2 cellular contexts compared by ENCODE assay signal in the genomic region with DNA sequence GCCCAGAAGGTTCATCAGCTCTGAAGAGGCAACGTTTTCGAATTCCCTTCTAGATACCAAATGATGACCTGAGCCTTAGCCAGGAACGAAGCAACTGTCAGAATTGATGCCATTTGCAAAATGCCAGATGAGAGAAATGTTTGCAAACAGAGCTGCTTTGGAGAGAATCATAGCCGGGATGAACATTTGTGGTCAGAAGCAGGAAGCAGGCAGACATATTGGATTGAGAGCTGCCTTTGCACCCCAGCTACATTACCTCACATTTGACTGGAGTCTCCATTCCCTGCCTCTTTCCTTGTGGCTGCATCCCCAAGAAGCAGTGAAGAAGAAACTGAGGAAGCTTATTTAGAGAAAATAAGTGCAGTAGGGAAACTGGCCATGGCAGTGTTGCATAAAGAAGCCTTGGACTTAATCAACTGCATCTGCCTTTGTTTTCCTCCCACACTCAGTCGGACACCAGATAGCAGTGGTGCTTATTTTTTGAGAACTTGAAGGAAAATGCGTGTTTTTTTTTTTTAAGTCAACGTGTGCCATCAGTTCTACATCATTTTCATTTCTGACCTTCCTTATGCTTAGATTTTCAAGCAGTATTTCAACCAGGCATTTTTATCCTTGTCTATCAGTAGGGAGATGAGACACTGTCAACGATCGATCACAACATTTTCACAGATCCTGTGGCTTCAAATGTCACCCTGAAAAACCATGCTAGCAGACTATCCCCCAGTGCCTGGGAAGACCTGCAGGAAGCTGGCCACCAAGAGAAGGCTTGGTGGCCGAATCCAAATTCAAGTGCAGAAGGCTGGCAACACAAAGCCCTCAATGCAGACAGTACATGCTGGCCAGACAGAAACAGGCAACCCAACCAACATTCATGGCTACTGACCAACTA.
TF ChIP-seq lines count a peak whose summit lies in the region.

No MANE protein-coding gene starts in this region.

TF ChIP-seq in IMR-90, 13 proteins besides CTCF, POLR2A, EP300 and RAD21:
- no peak for TF ChIP-seq CHD1 (IDR thresholded peaks at IDR 0.05; ENCODE audit: low read depth, low read length)
- no peak for TF ChIP-seq FOS (IDR thresholded peaks at IDR 0.05; ENCODE audit: low read depth, low read length)
- no peak for TF ChIP-seq MAZ (IDR thresholded peaks at IDR 0.05; ENCODE audit: borderline replicate concordance, low read depth, low read length)
- TF ChIP-seq, protein P1, sequence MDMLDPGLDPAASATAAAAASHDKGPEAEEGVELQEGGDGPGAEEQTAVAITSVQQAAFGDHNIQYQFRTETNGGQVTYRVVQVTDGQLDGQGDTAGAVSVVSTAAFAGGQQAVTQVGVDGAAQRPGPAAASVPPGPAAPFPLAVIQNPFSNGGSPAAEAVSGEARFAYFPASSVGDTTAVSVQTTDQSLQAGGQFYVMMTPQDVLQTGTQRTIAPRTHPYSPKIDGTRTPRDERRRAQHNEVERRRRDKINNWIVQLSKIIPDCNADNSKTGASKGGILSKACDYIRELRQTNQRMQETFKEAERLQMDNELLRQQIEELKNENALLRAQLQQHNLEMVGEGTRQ (IDR thresholded peaks at IDR 0.05; ENCODE audit: low read depth, low read length), result no peak
- TF ChIP-seq, protein P2, sequence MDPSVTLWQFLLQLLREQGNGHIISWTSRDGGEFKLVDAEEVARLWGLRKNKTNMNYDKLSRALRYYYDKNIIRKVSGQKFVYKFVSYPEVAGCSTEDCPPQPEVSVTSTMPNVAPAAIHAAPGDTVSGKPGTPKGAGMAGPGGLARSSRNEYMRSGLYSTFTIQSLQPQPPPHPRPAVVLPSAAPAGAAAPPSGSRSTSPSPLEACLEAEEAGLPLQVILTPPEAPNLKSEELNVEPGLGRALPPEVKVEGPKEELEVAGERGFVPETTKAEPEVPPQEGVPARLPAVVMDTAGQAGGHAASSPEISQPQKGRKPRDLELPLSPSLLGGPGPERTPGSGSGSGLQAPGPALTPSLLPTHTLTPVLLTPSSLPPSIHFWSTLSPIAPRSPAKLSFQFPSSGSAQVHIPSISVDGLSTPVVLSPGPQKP (IDR thresholded peaks at IDR 0.05; ENCODE audit: borderline replicate concordance, low read depth, low read length), result no peak
- TF ChIP-seq BHLHE40 (IDR thresholded peaks at IDR 0.05; ENCODE audit: low read depth, low read length), result no peak
- TF ChIP-seq RFX5 (IDR thresholded peaks at IDR 0.05; ENCODE audit: low read depth, low read length), result no peak
- no peak for TF ChIP-seq NFE2L2 (IDR thresholded peaks at IDR 0.05; ENCODE audit: low read depth, low read length)

TF ChIP-seq in K562, 482 proteins besides CTCF, POLR2A, EP300 and RAD21 (continues in another document):
- TF ChIP-seq ZNF76 (CRISPR knock-in tag; IDR thresholded peaks at IDR 0.05; ENCODE audit: borderline replicate concordance) (peak; percentile 61; the same call in 1 of the 2 replicates), ZBED1 (IDR thresholded peaks at IDR 0.05) (no peak), TGIF2 (CRISPR knock-in tag; IDR thresholded peaks at IDR 0.05) (no peak), PTTG1 (tag; IDR thresholded peaks at IDR 0.05; ENCODE audit: low read depth) (peak; percentile 55), ARID1B (IDR thresholded peaks at IDR 0.05) (peak; percentile 27), KLF6 (CRISPR knock-in tag; IDR thresholded peaks at IDR 0.05; ENCODE audit: borderline replicate concordance) (0 out of 2 replicates have a peak, but pooled peaks have one; percentile 36), ZNF175 (CRISPR knock-in tag; IDR thresholded peaks at IDR 0.05; ENCODE audit: low read depth) (0 out of 2 replicates have a peak, but pooled peaks have one; percentile 18), ZFP1 (CRISPR knock-in tag; IDR thresholded peaks at IDR 0.05) (0 out of 2 replicates have a peak, but pooled peaks have one; percentile 37), FOXK2 (conservative IDR thresholded peaks at IDR 0.05 in 1 of 2, IDR thresholded peaks at IDR 0.05 in 1 of 2; ENCODE audit: low read depth in 2 of 2) (0 out of 4 replicates have a peak, but pooled peaks of 1 of the 2 experiments have one; percentile 26), GTF2F1 (IDR thresholded peaks at IDR 0.05; ENCODE audit: low read depth, low read length) (no peak), ZNF165 (CRISPR knock-in tag; IDR thresholded peaks at IDR 0.05; ENCODE audit: borderline replicate concordance) (peak; percentile 64; the same call in 1 of the 2 replicates), CBFB (CRISPR knock-in tag; IDR thresholded peaks at IDR 0.05) (peak; percentile 47; the same call in 1 of the 2 replicates), GTF2A2 (tag; IDR thresholded peaks at IDR 0.05) (no peak), CBX3 (IDR thresholded peaks at IDR 0.05; ENCODE audit: borderline replicate concordance in 1 of 2, low read length in 2 of 2) (no peak), RAD51 (IDR thresholded peaks at IDR 0.05; ENCODE audit: borderline replicate concordance, low read depth) (no peak), ELF2 (CRISPR knock-in tag; IDR thresholded peaks at IDR 0.05) (0 out of 2 replicates have a peak, but pooled peaks have one; percentile 66), ETV6 (IDR thresholded peaks at IDR 0.05; ENCODE audit: borderline replicate concordance in 1 of 2, low read depth in 2 of 2, low read length in 1 of 2) (no peak), ETV6 (CRISPR knock-in tag; IDR thresholded peaks at IDR 0.05; ENCODE audit: borderline replicate concordance) (no peak), MTA1 (IDR thresholded peaks at IDR 0.05; ENCODE audit: borderline replicate concordance) (no peak), DDX20 (tag; IDR thresholded peaks at IDR 0.05; ENCODE audit: low read depth) (0 out of 2 replicates have a peak, but pooled peaks have one; percentile 14), PTRF (tag; IDR thresholded peaks at IDR 0.05) (peak; percentile 56), XRCC4 (IDR thresholded peaks at IDR 0.05; ENCODE audit: extremely low read depth, insufficient read depth, insufficient read length) (no peak), CHD2 (IDR thresholded peaks at IDR 0.05; ENCODE audit: low read depth, low read length) (no peak), ZNF57 (CRISPR knock-in tag; IDR thresholded peaks at IDR 0.05) (no peak), TAF1 (IDR thresholded peaks at IDR 0.05; ENCODE audit: control insufficient read depth, extremely low read depth, insufficient read depth, low read length, severe bottlenecking) (no peak), ZNF384 (IDR thresholded peaks at IDR 0.05; ENCODE audit: low read depth, low read length) (peak; percentile 50; the same call in 1 of the 2 replicates), ZBTB8A (IDR thresholded peaks at IDR 0.05; ENCODE audit: partially characterized antibody) (no peak), DPF2 (IDR thresholded peaks at IDR 0.05) (peak; percentile 52; the same call in 1 of the 2 replicates), MAFG (tag; conservative IDR thresholded peaks at IDR 0.05) (no peak), KLF13 (tag; IDR thresholded peaks at IDR 0.05; ENCODE audit: borderline replicate concordance, low read depth) (0 out of 2 replicates have a peak, but pooled peaks have one; percentile 27), DMBX1 (CRISPR knock-in tag; IDR thresholded peaks at IDR 0.05; ENCODE audit: borderline replicate concordance) (peak; percentile 66)
- TF ChIP-seq, protein P3, sequence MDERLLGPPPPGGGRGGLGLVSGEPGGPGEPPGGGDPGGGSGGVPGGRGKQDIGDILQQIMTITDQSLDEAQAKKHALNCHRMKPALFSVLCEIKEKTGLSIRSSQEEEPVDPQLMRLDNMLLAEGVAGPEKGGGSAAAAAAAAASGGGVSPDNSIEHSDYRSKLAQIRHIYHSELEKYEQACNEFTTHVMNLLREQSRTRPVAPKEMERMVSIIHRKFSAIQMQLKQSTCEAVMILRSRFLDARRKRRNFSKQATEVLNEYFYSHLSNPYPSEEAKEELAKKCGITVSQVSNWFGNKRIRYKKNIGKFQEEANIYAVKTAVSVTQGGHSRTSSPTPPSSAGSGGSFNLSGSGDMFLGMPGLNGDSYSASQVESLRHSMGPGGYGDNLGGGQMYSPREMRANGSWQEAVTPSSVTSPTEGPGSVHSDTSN (CRISPR knock-in tag; IDR thresholded peaks at IDR 0.05; ENCODE audit: low read depth), result no peak
- TF ChIP-seq, protein P3 (tag; conservative IDR thresholded peaks at IDR 0.05; ENCODE audit: low read depth), result peak; percentile 25; the same call in 1 of the 2 replicates
- TF ChIP-seq, protein P4, sequence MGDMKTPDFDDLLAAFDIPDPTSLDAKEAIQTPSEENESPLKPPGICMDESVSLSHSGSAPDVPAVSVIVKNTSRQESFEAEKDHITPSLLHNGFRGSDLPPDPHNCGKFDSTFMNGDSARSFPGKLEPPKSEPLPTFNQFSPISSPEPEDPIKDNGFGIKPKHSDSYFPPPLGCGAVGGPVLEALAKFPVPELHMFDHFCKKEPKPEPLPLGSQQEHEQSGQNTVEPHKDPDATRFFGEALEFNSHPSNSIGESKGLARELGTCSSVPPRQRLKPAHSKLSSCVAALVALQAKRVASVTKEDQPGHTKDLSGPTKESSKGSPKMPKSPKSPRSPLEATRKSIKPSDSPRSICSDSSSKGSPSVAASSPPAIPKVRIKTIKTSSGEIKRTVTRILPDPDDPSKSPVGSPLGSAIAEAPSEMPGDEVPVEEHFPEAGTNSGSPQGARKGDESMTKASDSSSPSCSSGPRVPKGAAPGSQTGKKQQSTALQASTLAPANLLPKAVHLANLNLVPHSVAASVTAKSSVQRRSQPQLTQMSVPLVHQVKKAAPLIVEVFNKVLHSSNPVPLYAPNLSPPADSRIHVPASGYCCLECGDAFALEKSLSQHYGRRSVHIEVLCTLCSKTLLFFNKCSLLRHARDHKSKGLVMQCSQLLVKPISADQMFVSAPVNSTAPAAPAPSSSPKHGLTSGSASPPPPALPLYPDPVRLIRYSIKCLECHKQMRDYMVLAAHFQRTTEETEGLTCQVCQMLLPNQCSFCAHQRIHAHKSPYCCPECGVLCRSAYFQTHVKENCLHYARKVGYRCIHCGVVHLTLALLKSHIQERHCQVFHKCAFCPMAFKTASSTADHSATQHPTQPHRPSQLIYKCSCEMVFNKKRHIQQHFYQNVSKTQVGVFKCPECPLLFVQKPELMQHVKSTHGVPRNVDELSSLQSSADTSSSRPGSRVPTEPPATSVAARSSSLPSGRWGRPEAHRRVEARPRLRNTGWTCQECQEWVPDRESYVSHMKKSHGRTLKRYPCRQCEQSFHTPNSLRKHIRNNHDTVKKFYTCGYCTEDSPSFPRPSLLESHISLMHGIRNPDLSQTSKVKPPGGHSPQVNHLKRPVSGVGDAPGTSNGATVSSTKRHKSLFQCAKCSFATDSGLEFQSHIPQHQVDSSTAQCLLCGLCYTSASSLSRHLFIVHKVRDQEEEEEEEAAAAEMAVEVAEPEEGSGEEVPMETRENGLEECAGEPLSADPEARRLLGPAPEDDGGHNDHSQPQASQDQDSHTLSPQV (IDR thresholded peaks at IDR 0.05), result peak; percentile 57; the same call in 1 of the 2 replicates
- TF ChIP-seq, protein P5, sequence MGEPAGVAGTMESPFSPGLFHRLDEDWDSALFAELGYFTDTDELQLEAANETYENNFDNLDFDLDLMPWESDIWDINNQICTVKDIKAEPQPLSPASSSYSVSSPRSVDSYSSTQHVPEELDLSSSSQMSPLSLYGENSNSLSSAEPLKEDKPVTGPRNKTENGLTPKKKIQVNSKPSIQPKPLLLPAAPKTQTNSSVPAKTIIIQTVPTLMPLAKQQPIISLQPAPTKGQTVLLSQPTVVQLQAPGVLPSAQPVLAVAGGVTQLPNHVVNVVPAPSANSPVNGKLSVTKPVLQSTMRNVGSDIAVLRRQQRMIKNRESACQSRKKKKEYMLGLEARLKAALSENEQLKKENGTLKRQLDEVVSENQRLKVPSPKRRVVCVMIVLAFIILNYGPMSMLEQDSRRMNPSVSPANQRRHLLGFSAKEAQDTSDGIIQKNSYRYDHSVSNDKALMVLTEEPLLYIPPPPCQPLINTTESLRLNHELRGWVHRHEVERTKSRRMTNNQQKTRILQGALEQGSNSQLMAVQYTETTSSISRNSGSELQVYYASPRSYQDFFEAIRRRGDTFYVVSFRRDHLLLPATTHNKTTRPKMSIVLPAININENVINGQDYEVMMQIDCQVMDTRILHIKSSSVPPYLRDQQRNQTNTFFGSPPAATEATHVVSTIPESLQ (CRISPR knock-in tag; IDR thresholded peaks at IDR 0.05), result no peak
- TF ChIP-seq, protein P6, sequence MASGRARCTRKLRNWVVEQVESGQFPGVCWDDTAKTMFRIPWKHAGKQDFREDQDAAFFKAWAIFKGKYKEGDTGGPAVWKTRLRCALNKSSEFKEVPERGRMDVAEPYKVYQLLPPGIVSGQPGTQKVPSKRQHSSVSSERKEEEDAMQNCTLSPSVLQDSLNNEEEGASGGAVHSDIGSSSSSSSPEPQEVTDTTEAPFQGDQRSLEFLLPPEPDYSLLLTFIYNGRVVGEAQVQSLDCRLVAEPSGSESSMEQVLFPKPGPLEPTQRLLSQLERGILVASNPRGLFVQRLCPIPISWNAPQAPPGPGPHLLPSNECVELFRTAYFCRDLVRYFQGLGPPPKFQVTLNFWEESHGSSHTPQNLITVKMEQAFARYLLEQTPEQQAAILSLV (tag; IDR thresholded peaks at IDR 0.05), result peak; percentile 7; the same call in 1 of the 2 replicates
- TF ChIP-seq, protein P7, sequence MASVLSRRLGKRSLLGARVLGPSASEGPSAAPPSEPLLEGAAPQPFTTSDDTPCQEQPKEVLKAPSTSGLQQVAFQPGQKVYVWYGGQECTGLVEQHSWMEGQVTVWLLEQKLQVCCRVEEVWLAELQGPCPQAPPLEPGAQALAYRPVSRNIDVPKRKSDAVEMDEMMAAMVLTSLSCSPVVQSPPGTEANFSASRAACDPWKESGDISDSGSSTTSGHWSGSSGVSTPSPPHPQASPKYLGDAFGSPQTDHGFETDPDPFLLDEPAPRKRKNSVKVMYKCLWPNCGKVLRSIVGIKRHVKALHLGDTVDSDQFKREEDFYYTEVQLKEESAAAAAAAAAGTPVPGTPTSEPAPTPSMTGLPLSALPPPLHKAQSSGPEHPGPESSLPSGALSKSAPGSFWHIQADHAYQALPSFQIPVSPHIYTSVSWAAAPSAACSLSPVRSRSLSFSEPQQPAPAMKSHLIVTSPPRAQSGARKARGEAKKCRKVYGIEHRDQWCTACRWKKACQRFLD (CRISPR knock-in tag; IDR thresholded peaks at IDR 0.05), result peak; percentile 91
- TF ChIP-seq, protein P8, sequence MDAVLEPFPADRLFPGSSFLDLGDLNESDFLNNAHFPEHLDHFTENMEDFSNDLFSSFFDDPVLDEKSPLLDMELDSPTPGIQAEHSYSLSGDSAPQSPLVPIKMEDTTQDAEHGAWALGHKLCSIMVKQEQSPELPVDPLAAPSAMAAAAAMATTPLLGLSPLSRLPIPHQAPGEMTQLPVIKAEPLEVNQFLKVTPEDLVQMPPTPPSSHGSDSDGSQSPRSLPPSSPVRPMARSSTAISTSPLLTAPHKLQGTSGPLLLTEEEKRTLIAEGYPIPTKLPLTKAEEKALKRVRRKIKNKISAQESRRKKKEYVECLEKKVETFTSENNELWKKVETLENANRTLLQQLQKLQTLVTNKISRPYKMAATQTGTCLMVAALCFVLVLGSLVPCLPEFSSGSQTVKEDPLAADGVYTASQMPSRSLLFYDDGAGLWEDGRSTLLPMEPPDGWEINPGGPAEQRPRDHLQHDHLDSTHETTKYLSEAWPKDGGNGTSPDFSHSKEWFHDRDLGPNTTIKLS (IDR thresholded peaks at IDR 0.05; ENCODE audit: borderline replicate concordance, low read depth), result no peak
